ENCODE assay signal across 9 cellular contexts in the genomic region with DNA sequence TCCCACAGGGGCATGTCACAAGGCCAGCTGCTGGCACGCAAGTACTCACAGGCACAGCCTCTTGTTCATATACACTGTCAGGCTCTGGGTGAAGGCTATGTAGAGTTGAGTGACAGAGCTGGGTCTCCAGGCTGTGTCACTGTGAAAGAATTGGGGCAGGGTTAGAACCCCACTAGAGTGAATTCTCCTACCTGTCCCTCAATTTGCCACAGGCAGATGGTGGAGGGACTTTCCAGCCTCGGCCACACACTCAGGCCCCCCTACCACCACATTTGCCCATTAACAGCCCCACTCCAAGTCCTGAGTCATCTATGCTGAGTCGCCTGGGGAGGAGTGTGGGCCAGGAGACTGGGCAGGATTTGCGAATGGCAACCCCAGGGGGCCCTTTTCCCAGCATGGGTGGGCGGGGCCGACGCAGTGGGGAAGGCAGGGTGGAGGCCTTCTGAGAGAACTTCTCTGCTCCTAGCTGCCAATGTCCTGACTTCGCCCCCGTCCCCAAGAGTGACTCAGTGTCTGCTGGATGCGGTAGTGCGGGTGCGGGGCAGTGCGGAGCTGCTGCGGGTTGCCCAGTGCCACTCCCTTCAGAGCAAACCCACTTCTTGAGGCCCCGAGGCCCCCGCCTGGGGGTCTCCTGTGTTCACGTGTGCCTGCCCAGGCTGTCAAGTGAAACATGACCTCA. TPM values are rescaled to one million over a fixed set of nuclear protein-coding genes. Genes with fewer than 3 reads are reported as not detected.
A peak's percentile ranks its signal among the peaks of the same experiment; 100 is the strongest.
DNase-seq lines count a peak whose midpoint lies in the region; ATAC-seq, FAIRE-seq and TF ChIP-seq lines count a peak whose summit lies in the region.
"Had no signal": no experiment of that assay in that cellular context is flagged by ENCODE, and none has a peak within 500 bp of the region (broad histone marks: within the 10 kb centered on the region; RNA-seq: fewer than 3 reads in every experiment).

No MANE protein-coding gene starts in this region.

- DNase-seq in DMS53 (lab: John Stamatoyannopoulos, UW) = peak; percentile 59
- DNase-seq in DMS53 treated with DMSO at 0.1 percent for 48 hours (lab: John Stamatoyannopoulos, UW; ENCODE audit: unreplicated experiment) = no peak
- DNase-seq in HT1080 (ENCODE audit: low read depth) = peak; percentile 80
- peak; percentile 70 for DNase-seq in astrocyte of the cerebellum (ENCODE audit: low read depth)
- peak; percentile 95 for DNase-seq in kidney
- peak in 1 of 2 donors; percentile 85 for DNase-seq in upper lobe of left lung
- DNase-seq in NCI-H1105 (lab: John Stamatoyannopoulos, UW) = no peak

- intact Hi-C loops in kidney (cut with DNase I) = no loop called here

- peaks cover 0 to 36% (median 20%) of the 10 kb centered on the region in 4 donors for H3K27me3 ChIP-seq in upper lobe of left lung

- TF ChIP-seq POLR2A in upper lobe of left lung (IDR thresholded peaks at IDR 0.05) = no peak

- no peaks in the 10 kb centered on the region for H3K36me3 ChIP-seq in kidney (ENCODE audit: control insufficient read depth in 1 of 2, insufficient read depth in 2 of 2, low read length in 2 of 2)
- H3K36me3 ChIP-seq in upper lobe of left lung = no peaks in the 10 kb centered on the region

- peak; percentile 2 to 11 for ATAC-seq in upper lobe of left lung (ENCODE audit: low FRiP score in 2 of 2)
- ATAC-seq in GM19351 (IDR thresholded peaks at IDR 0.05; ENCODE audit: unreplicated experiment) = no peak

- no peak overlapping the region for H3K27ac ChIP-seq in kidney (ENCODE audit: low read depth in 2 of 2, low read length in 2 of 2)
- H3K27ac ChIP-seq in upper lobe of left lung = no peak overlapping the region
- H3K27ac ChIP-seq: 22Rv1 had no signal

- in situ Hi-C loops in astrocyte of the cerebellum (cut with HindIII; ENCODE audit: low sequenced_read_pairs) = loop anchor here (5.0 kb wide), 1 partner anchor 98 kb away; a partner anchor contains a TSS

- 46 to 57% methylated on average over 6 to 13 of the region's 17 CpGs for WGBS in upper lobe of left lung, 2 donors

- H3K9me3 ChIP-seq in kidney (ENCODE audit: control insufficient read depth in 1 of 2, low read length in 2 of 2) = no peaks in the 10 kb centered on the region
- no peaks in the 10 kb centered on the region for H3K9me3 ChIP-seq in upper lobe of left lung

- FAIRE-seq in kidney (lab: Jason Lieb, UNC) = no peak

- H3K4me1 ChIP-seq in kidney (ENCODE audit: control insufficient read depth in 1 of 2, insufficient read depth in 1 of 2, low read depth in 1 of 2, low read length in 2 of 2) (peaks cover 12 to 21% of the 10 kb centered on the region in 2 donors), upper lobe of left lung (peaks cover 25 to 35% (median 33%) of the 10 kb centered on the region in 4 donors)

- no peak overlapping the region for H3K9ac ChIP-seq in kidney (ENCODE audit: low read length in 2 of 2)

- no peak for TF ChIP-seq EP300 in upper lobe of left lung (IDR thresholded peaks at IDR 0.05)

- no peak for TF ChIP-seq CTCF in astrocyte of the cerebellum (IDR thresholded peaks at IDR 0.05; ENCODE audit: low read depth, low read length, missing control alignments)
- TF ChIP-seq CTCF in kidney (IDR thresholded peaks at IDR 0.05; ENCODE audit: borderline replicate concordance, extremely low read depth, insufficient read depth) = no peak
- no peak for TF ChIP-seq CTCF in upper lobe of left lung (IDR thresholded peaks at IDR 0.05)

- H3K4me3 ChIP-seq in astrocyte of the cerebellum (ENCODE audit: low read depth, low read length) = no peak overlapping the region
- H3K4me3 ChIP-seq in kidney (ENCODE audit: low read length in 2 of 2) = no peak overlapping the region
- no peak overlapping the region for H3K4me3 ChIP-seq in upper lobe of left lung

RNA-seq across cellular contexts. Expression of a gene that starts 50.3 kb away (rescaled TPM):
- total RNA-seq in HT1080 (2014; rRNA removed; shearing (Covaris generic)) = 0.03 and 0.10 TPM in 2 replicates
- polyA plus RNA-seq in HT1080 (2015; cell fraction: cytosol; rRNA removed) = 0.01 TPM in 1 of 2 replicates, not detected in the other
- polyA plus RNA-seq in HT1080 (2015; cell fraction: nucleus; rRNA removed) = 0.07 and 0.08 TPM in 2 replicates
- total RNA-seq in kidney = 0.13 TPM
- 0.09 TPM for polyA plus RNA-seq in kidney (ENCODE audit: insufficient read depth, low read depth, low replicate concordance)
- under 1 TPM in 3 of 6 donors, not detected in 3; 0.10 to 0.15 (median 0.11) TPM for total RNA-seq in upper lobe of left lung

Comparison
In these comparisons a context has a peak if more than half of its experiments do, and no peak if none do; other contexts are left out.
1. DNase-seq: peak in DMS53 (single experiment), HT1080 (single experiment), astrocyte of the cerebellum (single experiment) and kidney (single experiment); none in DMS53 treated with DMSO at 0.1 percent for 48 hours (single experiment) and NCI-H1105 (single experiment).